Comparison of ENCODE assay signal across 30 cellular contexts in genomic region chr9:135380321-135380960, GRCh38.
"Had no signal": no experiment of that assay in that cellular context is flagged by ENCODE, and none has a peak within 500 bp of the region (broad histone marks: within the 10 kb centered on the region; RNA-seq: fewer than 3 reads in every experiment).

No MANE protein-coding gene starts in this region.

- H3K4me1 ChIP-seq: adrenal gland, ascending aorta had no signal

- H3K36me3 ChIP-seq: adrenal gland, ascending aorta, cardiac muscle cell had no signal

- H3K27me3 ChIP-seq: ascending aorta, cardiac muscle cell had no signal

- H3K4me3 ChIP-seq: adrenal gland, ascending aorta, cardiac muscle cell had no signal

- H3K27ac ChIP-seq: adrenal gland, ascending aorta, cardiac muscle cell, VCaP had no signal

- DNase-seq: activated B cell treated with CpG ODN at 0.5 μM for 24 hours; activated CD4-positive, alpha-beta memory T cell treated with anti-CD3 and anti-CD28 coated beads for 36 hours; activated CD4-positive, alpha-beta T cell treated with anti-CD3 and anti-CD28 coated beads for 4 hours; activated CD4-positive, alpha-beta T cell treated with anti-CD3 and anti-CD28 coated beads, Interleukin-2, amount 10 ng/mL, durations not matched to agents 24 days and 14 days; activated CD4-positive, alpha-beta T cell treated with anti-CD3 and anti-CD28 coated beads, Interleukin-2, amount 50 U/mL, for 1 hour; activated CD4-positive, alpha-beta T cell treated with anti-CD3 and anti-CD28 coated beads, Interleukin-2, amount 50 U/mL, for 4 hours; activated CD4-positive, CD25-positive, alpha-beta regulatory T cell treated with anti-CD3 and anti-CD28 coated beads, Interleukin-2, amount 50 U/mL, for 72 hours; activated CD8-positive, alpha-beta memory T cell treated with anti-CD3 and anti-CD28 coated beads, Interleukin-2, amount 50 U/mL, for 4 hours; activated CD8-positive, alpha-beta T cell treated with anti-CD3 and anti-CD28 coated beads for 36 hours; activated effector memory CD4-positive, alpha-beta T cell treated with anti-CD3 and anti-CD28 coated beads, Interleukin-2, amount 50 U/mL, for 16 hours; activated gamma-delta T cell treated with Interleukin-2 at 50 U/mL for 16 hours; activated naive CD4-positive, alpha-beta T cell; activated naive CD4-positive, alpha-beta T cell treated with anti-CD3 and anti-CD28 coated beads for 36 hours; activated naive CD4-positive, alpha-beta T cell treated with anti-CD3 and anti-CD28 coated beads, Interleukin-2, amount 50 U/mL, for 16 hours; activated naive CD8-positive, alpha-beta T cell treated with anti-CD3 and anti-CD28 coated beads for 36 hours; activated T-cell treated with anti-CD3 and anti-CD28 coated beads for 4 hours; activated T-cell treated with anti-CD3 and anti-CD28 coated beads, Interleukin-2, amount 50 U/mL, for 1 hour; activated T-cell treated with anti-CD3 and anti-CD28 coated beads, Interleukin-2, amount 50 U/mL, for 4 hours; activated T-cell treated with anti-CD3 and anti-CD28 coated beads, Interleukin-2, amount 50 U/mL, for 72 hours; adrenal gland; amniotic stem cell; cerebellar nuclear complex; T-helper 1 cell; T-helper 2 cell; T-helper 9 cell had no signal

- H3K9me3 ChIP-seq: adrenal gland, ascending aorta had no signal

- ATAC-seq: activated CD8-positive, alpha-beta T cell treated with anti-CD3 and anti-CD28 coated beads for 36 hours; activated naive CD4-positive, alpha-beta T cell treated with anti-CD3 and anti-CD28 coated beads, Interleukin-2, amount 50 U/mL, for 72 hours; activated T-cell treated with anti-CD3 and anti-CD28 coated beads, Interleukin-2, amount 50 U/mL, for 4 hours; activated T-cell treated with anti-CD3 and anti-CD28 coated beads, Interleukin-2, amount 50 U/mL, for 72 hours; activated T-helper 17 cell treated with anti-CD3 and anti-CD28 coated beads, Interleukin-2, amount 50 U/mL, for 72 hours had no signal
